In genomic region chr4:164748375-164748774, GRCh38 we compare ENCODE assay signal across 9 cellular contexts. TPM values are rescaled to one million over a fixed set of nuclear protein-coding genes. Genes with fewer than 3 reads are reported as not detected.
A peak's percentile ranks its signal among the peaks of the same experiment; 100 is the strongest.
DNase-seq lines count a peak whose midpoint lies in the region; ATAC-seq, FAIRE-seq and TF ChIP-seq lines count a peak whose summit lies in the region.
"Had no signal": no experiment of that assay in that cellular context is flagged by ENCODE, and none has a peak within 500 bp of the region (broad histone marks: within the 10 kb centered on the region; RNA-seq: fewer than 3 reads in every experiment).

No MANE protein-coding gene starts in this region.

- no peaks in the 10 kb centered on the region for H3K9me3 ChIP-seq in Peyer's patch

- no peak overlapping the region for H3K4me3 ChIP-seq in Peyer's patch
- no peak overlapping the region for H3K4me3 ChIP-seq in fibroblast of villous mesenchyme (ENCODE audit: low read depth, low read length)
- H3K4me3 ChIP-seq: skin epidermis had no signal

- H3K36me3 ChIP-seq in Peyer's patch = no peaks in the 10 kb centered on the region

- TF ChIP-seq CTCF in 22Rv1 (IDR thresholded peaks at IDR 0.05) (peak; percentile 73), Peyer's patch (IDR thresholded peaks at IDR 0.05) (peak in 4 of 6 experiments; percentile 39 to 50 (median 44)), fibroblast of villous mesenchyme (IDR thresholded peaks at IDR 0.05; ENCODE audit: insufficient read depth, low read depth, low read length) (peak; percentile 38)

- H3K27me3 ChIP-seq in Peyer's patch = no peaks in the 10 kb centered on the region

- no peak for TF ChIP-seq POLR2A in Peyer's patch (IDR thresholded peaks at IDR 0.05)

- ATAC-seq in HG03159 (IDR thresholded peaks at IDR 0.05; ENCODE audit: unreplicated experiment) = no peak

- DNase-seq in Peyer's patch (no peak), fibroblast of villous mesenchyme (ENCODE audit: low read depth) (peak; percentile 31), cortex of kidney (lab: John Stamatoyannopoulos, UW) (no peak), C1 segment of cervical spinal cord (lab: John Stamatoyannopoulos, UW) (no peak), occipital lobe (lab: John Stamatoyannopoulos, UW) (no peak)

- FAIRE-seq in G401.6 (lab: Jason Lieb, UNC) = peak; percentile 92

- H3K27ac ChIP-seq in 22Rv1 (no peak overlapping the region), Peyer's patch (no peak overlapping the region)
- H3K27ac ChIP-seq: skin epidermis had no signal

- no peaks in the 10 kb centered on the region for H3K4me1 ChIP-seq in Peyer's patch

RNA-seq across cellular contexts. Expression of gene SMIM31, which starts 5.6 kb away (rescaled TPM):
- total RNA-seq in Peyer's patch = 10 to 100 TPM in 3 of 4 donors, 1 to 10 TPM in 1; 6.6 to 17.3 (median 16.5) TPM
- total RNA-seq in fibroblast of villous mesenchyme = not detected in 2 replicates
- not detected for total RNA-seq in occipital lobe
